ENCODE assay signal across 1 cellular context in the genomic region with DNA sequence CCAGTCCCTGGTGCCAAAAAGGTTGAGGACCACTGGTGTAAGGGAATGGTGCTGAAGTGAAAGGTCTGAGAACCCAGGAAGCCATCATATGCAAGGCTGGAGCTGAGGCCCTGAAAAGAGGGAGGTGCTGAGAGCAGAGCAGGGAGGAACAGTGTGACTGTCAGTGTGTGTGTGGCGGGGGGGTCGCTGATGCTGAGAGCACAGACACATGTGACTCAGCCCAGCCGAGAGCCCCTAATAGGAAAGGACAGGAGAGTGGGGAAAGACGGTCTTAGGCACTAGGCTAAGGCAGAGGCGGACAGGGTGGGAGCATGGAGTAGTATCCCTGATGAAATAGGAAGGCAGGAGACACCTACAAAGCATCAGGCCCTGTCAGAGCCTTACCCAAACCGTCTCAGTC.
TF ChIP-seq lines count a peak whose summit lies in the region.

No MANE protein-coding gene starts in this region.

TF ChIP-seq in H1, 55 proteins besides CTCF, POLR2A, EP300 and RAD21:
- TF ChIP-seq SUZ12 (IDR thresholded peaks at IDR 0.05; ENCODE audit: low read length) (no peak), RBBP5 (IDR thresholded peaks at IDR 0.05; ENCODE audit: borderline replicate concordance, low read depth, low read length) (no peak), CHD2 (IDR thresholded peaks at IDR 0.05; ENCODE audit: low read length) (no peak), BCL11A (IDR thresholded peaks at IDR 0.05; ENCODE audit: low read depth in 2 of 2, low read length in 2 of 2) (no peak), TAF1 (IDR thresholded peaks at IDR 0.05; ENCODE audit: low read depth, low read length) (no peak), RXRA (IDR thresholded peaks at IDR 0.05; ENCODE audit: insufficient read depth, low read depth, low read length) (no peak), GTF2F1 (IDR thresholded peaks at IDR 0.05; ENCODE audit: borderline replicate concordance, low read depth, low read length) (no peak), CREB1 (IDR thresholded peaks at IDR 0.05) (no peak), CHD1 (IDR thresholded peaks at IDR 0.05; ENCODE audit: low read depth, low read length) (no peak), MAFK (IDR thresholded peaks at IDR 0.05; ENCODE audit: low read depth, low read length) (no peak), TAF7 (optimal IDR thresholded peaks at IDR 0.05; ENCODE audit: borderline replicate concordance, low read depth, low read length) (no peak)
- TF ChIP-seq, protein P1, sequence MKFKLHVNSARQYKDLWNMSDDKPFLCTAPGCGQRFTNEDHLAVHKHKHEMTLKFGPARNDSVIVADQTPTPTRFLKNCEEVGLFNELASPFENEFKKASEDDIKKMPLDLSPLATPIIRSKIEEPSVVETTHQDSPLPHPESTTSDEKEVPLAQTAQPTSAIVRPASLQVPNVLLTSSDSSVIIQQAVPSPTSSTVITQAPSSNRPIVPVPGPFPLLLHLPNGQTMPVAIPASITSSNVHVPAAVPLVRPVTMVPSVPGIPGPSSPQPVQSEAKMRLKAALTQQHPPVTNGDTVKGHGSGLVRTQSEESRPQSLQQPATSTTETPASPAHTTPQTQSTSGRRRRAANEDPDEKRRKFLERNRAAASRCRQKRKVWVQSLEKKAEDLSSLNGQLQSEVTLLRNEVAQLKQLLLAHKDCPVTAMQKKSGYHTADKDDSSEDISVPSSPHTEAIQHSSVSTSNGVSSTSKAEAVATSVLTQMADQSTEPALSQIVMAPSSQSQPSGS (IDR thresholded peaks at IDR 0.05; ENCODE audit: low read length), result no peak
- TF ChIP-seq, protein P2, sequence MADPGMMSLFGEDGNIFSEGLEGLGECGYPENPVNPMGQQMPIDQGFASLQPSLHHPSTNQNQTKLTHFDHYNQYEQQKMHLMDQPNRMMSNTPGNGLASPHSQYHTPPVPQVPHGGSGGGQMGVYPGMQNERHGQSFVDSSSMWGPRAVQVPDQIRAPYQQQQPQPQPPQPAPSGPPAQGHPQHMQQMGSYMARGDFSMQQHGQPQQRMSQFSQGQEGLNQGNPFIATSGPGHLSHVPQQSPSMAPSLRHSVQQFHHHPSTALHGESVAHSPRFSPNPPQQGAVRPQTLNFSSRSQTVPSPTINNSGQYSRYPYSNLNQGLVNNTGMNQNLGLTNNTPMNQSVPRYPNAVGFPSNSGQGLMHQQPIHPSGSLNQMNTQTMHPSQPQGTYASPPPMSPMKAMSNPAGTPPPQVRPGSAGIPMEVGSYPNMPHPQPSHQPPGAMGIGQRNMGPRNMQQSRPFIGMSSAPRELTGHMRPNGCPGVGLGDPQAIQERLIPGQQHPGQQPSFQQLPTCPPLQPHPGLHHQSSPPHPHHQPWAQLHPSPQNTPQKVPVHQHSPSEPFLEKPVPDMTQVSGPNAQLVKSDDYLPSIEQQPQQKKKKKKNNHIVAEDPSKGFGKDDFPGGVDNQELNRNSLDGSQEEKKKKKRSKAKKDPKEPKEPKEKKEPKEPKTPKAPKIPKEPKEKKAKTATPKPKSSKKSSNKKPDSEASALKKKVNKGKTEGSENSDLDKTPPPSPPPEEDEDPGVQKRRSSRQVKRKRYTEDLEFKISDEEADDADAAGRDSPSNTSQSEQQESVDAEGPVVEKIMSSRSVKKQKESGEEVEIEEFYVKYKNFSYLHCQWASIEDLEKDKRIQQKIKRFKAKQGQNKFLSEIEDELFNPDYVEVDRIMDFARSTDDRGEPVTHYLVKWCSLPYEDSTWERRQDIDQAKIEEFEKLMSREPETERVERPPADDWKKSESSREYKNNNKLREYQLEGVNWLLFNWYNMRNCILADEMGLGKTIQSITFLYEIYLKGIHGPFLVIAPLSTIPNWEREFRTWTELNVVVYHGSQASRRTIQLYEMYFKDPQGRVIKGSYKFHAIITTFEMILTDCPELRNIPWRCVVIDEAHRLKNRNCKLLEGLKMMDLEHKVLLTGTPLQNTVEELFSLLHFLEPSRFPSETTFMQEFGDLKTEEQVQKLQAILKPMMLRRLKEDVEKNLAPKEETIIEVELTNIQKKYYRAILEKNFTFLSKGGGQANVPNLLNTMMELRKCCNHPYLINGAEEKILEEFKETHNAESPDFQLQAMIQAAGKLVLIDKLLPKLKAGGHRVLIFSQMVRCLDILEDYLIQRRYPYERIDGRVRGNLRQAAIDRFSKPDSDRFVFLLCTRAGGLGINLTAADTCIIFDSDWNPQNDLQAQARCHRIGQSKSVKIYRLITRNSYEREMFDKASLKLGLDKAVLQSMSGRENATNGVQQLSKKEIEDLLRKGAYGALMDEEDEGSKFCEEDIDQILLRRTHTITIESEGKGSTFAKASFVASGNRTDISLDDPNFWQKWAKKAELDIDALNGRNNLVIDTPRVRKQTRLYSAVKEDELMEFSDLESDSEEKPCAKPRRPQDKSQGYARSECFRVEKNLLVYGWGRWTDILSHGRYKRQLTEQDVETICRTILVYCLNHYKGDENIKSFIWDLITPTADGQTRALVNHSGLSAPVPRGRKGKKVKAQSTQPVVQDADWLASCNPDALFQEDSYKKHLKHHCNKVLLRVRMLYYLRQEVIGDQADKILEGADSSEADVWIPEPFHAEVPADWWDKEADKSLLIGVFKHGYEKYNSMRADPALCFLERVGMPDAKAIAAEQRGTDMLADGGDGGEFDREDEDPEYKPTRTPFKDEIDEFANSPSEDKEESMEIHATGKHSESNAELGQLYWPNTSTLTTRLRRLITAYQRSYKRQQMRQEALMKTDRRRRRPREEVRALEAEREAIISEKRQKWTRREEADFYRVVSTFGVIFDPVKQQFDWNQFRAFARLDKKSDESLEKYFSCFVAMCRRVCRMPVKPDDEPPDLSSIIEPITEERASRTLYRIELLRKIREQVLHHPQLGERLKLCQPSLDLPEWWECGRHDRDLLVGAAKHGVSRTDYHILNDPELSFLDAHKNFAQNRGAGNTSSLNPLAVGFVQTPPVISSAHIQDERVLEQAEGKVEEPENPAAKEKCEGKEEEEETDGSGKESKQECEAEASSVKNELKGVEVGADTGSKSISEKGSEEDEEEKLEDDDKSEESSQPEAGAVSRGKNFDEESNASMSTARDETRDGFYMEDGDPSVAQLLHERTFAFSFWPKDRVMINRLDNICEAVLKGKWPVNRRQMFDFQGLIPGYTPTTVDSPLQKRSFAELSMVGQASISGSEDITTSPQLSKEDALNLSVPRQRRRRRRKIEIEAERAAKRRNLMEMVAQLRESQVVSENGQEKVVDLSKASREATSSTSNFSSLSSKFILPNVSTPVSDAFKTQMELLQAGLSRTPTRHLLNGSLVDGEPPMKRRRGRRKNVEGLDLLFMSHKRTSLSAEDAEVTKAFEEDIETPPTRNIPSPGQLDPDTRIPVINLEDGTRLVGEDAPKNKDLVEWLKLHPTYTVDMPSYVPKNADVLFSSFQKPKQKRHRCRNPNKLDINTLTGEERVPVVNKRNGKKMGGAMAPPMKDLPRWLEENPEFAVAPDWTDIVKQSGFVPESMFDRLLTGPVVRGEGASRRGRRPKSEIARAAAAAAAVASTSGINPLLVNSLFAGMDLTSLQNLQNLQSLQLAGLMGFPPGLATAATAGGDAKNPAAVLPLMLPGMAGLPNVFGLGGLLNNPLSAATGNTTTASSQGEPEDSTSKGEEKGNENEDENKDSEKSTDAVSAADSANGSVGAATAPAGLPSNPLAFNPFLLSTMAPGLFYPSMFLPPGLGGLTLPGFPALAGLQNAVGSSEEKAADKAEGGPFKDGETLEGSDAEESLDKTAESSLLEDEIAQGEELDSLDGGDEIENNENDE (IDR thresholded peaks at IDR 0.05; ENCODE audit: insufficient replicate concordance, low read length), result no peak
